ENCODE assay signal across 8 cellular contexts in genomic region chr15:22895465-22896190, GRCh38. TPM values are rescaled to one million over a fixed set of nuclear protein-coding genes. Genes with fewer than 3 reads are reported as not detected.
DNase-seq lines count a peak whose midpoint lies in the region; ATAC-seq and TF ChIP-seq lines count a peak whose summit lies in the region.

No MANE protein-coding gene starts in this region.

- H3K27me3 Mint-ChIP-seq in activated CD4-positive, alpha-beta T cell treated with anti-CD3 and anti-CD28 coated beads, Interleukin-2, amount 10 ng/mL, durations not matched to agents 7 days and 5 days, result no peaks in the 10 kb centered on the region

- CTCF ChIA-PET in HCT116 (lab: Charles Lee), result no interaction called here
- CTCF ChIA-PET in activated CD4-positive, alpha-beta T cell treated with anti-CD3 and anti-CD28 coated beads, Interleukin-2, amount 10 ng/mL, durations not matched to agents 7 days and 5 days (lab: Charles Lee), result interaction anchor here (0.9 to 1.5 kb wide), 2 partner anchors 28 to 144 kb away, joined by 3 read pairs; partner anchors contain the start of gene TUBGCP5

- H3K4me1 ChIP-seq in HCT116 (ENCODE audit: control insufficient read depth in 1 of 2, insufficient read depth in 2 of 2, low read length in 2 of 2), result peaks cover 14 to 23% of the 10 kb centered on the region in 2 experiments
- no peaks in the 10 kb centered on the region for H3K4me1 ChIP-seq in effector memory CD4-positive, alpha-beta T cell (ENCODE audit: control insufficient read depth, insufficient read depth, low read length, poor library complexity, severe bottlenecking)

- BruUV-seq in HCT116 (replicated peaks; lab: Mats Ljungman, UMichigan), result no TSS peak

- TF ChIP-seq CTCF in HCT116 (IDR thresholded peaks at IDR 0.05 in 2 of 3, conservative IDR thresholded peaks at IDR 0.05 in 1 of 3; ENCODE audit: borderline replicate concordance in 1 of 3, insufficient read depth in 1 of 3, low read depth in 2 of 3, low read length in 2 of 3) (no peak), omental fat pad (IDR thresholded peaks at IDR 0.05) (no peak)

- H3K4me2 ChIP-seq in HCT116 (ENCODE audit: low read length), result peak overlapping the region; percentile 56

- peak; percentile 77 for DNase-seq in HCT116 (ENCODE audit: low read depth, low spot score)
- DNase-seq in RPMI7951 (ENCODE audit: low read depth), result peak; percentile 90
- peak; percentile 95 for DNase-seq in kidney tubule cell (ENCODE audit: low spot score)
- no peak for DNase-seq in effector memory CD4-positive, alpha-beta T cell
- DNase-seq in middle frontal gyrus (ENCODE audit: extremely low spot score, low spot score), result no peak
- DNase-seq in omental fat pad (ENCODE audit: low spot score), result no peak
- no peak for DNase-seq in activated CD4-positive, alpha-beta T cell treated with anti-CD3 and anti-CD28 coated beads, Interleukin-2, amount 10 ng/mL, durations not matched to agents 7 days and 5 days

- H4K20me1 ChIP-seq in HCT116 (ENCODE audit: insufficient read depth), result no peaks in the 10 kb centered on the region

- H3K27ac ChIP-seq in HCT116 (ENCODE audit: low read depth, low read length), result peak overlapping the region; percentile 54
- no peak overlapping the region for H3K27ac ChIP-seq in effector memory CD4-positive, alpha-beta T cell (ENCODE audit: insufficient read depth, low read length, poor library complexity, severe bottlenecking)

- intact Hi-C loops in HCT116 (cut with micrococcal nuclease), result loop anchor here (5.0 kb wide), 1 partner anchor 87 kb away; the partner anchor contains the start of gene CYFIP1

- no peak for TF ChIP-seq POLR2A in HCT116 (IDR thresholded peaks at IDR 0.05; ENCODE audit: borderline replicate concordance, extremely low read depth, insufficient read depth, insufficient read length)

- H3K79me2 ChIP-seq in HCT116 (ENCODE audit: insufficient read depth, low read length), result no peaks in the 10 kb centered on the region

- ATAC-seq in GM18519 (IDR thresholded peaks at IDR 0.05; ENCODE audit: low FRiP score, unreplicated experiment) (peak; percentile 67), HCT116 (peak; percentile 95), omental fat pad (ENCODE audit: low FRiP score) (no peak)

- no peaks in the 10 kb centered on the region for H3K9me2 ChIP-seq in HCT116 (ENCODE audit: insufficient read depth)

- peaks cover 4% of the 10 kb centered on the region for H3K4me1 Mint-ChIP-seq in activated CD4-positive, alpha-beta T cell treated with anti-CD3 and anti-CD28 coated beads, Interleukin-2, amount 10 ng/mL, durations not matched to agents 7 days and 5 days

- no peak for TF ChIP-seq RAD21 in HCT116 (IDR thresholded peaks at IDR 0.05; ENCODE audit: low read depth)

- no peak overlapping the region for H3K4me3 Mint-ChIP-seq in activated CD4-positive, alpha-beta T cell treated with anti-CD3 and anti-CD28 coated beads, Interleukin-2, amount 10 ng/mL, durations not matched to agents 7 days and 5 days

- H3K4me3 ChIP-seq in HCT116 (replicated peaks in 1 of 2; ENCODE audit: low read depth in 1 of 2, low read length in 2 of 2), result no peak overlapping the region; a peak in 1 of 4 replicates
- H3K4me3 ChIP-seq in effector memory CD4-positive, alpha-beta T cell (ENCODE audit: insufficient read depth, low read depth, low read length, poor library complexity, severe bottlenecking), result no peak overlapping the region

- H3K27me3 ChIP-seq in HCT116 (ENCODE audit: insufficient read depth, low read length), result no peaks in the 10 kb centered on the region
- no peaks in the 10 kb centered on the region for H3K27me3 ChIP-seq in effector memory CD4-positive, alpha-beta T cell (replicated peaks; ENCODE audit: control insufficient read depth, insufficient read depth, low read length, poor library complexity, severe bottlenecking)

- no peak overlapping the region for H3K27ac Mint-ChIP-seq in activated CD4-positive, alpha-beta T cell treated with anti-CD3 and anti-CD28 coated beads, Interleukin-2, amount 10 ng/mL, durations not matched to agents 7 days and 5 days

- no peaks in the 10 kb centered on the region for H3K9me3 Mint-ChIP-seq in activated CD4-positive, alpha-beta T cell treated with anti-CD3 and anti-CD28 coated beads, Interleukin-2, amount 10 ng/mL, durations not matched to agents 7 days and 5 days

- peaks cover 7 to 13% of the 10 kb centered on the region in 2 experiments; a peak in 2 of 4 replicates for H3K36me3 ChIP-seq in HCT116 (ENCODE audit: control insufficient read depth in 1 of 2, insufficient read depth in 2 of 2, low read length in 2 of 2)
- no peaks in the 10 kb centered on the region for H3K36me3 ChIP-seq in effector memory CD4-positive, alpha-beta T cell (ENCODE audit: control insufficient read depth, insufficient read depth, low read length)

- no peak overlapping the region for H2AFZ ChIP-seq in HCT116 (ENCODE audit: low read depth, low read length, poor library complexity, severe bottlenecking)

- peak overlapping the region; percentile 11; the same call in 1 of the 2 replicates for H3K9ac ChIP-seq in HCT116 (ENCODE audit: low read length)

- POLR2A ChIA-PET in HCT116 (lab: Charles Lee), result no interaction called here
- POLR2A ChIA-PET in activated CD4-positive, alpha-beta T cell treated with anti-CD3 and anti-CD28 coated beads, Interleukin-2, amount 10 ng/mL, durations not matched to agents 7 days and 5 days (lab: Charles Lee), result no interaction called here

- H3K36me3 Mint-ChIP-seq in activated CD4-positive, alpha-beta T cell treated with anti-CD3 and anti-CD28 coated beads, Interleukin-2, amount 10 ng/mL, durations not matched to agents 7 days and 5 days (ENCODE audit: low read depth), result peaks cover 2% of the 10 kb centered on the region

- RAD21 ChIA-PET in HCT116 (lab: Charles Lee; ENCODE audit: low non-redundant PET in 1 of 2, low total read pairs in 2 of 2, uncharacterized antibody in 2 of 2, unreplicated experiment in 2 of 2), result no interaction called here

- H3K9me3 ChIP-seq in HCT116 (ENCODE audit: control insufficient read depth in 1 of 2, insufficient read depth in 1 of 2, low read depth in 1 of 2, low read length in 2 of 2), result no peaks in the 10 kb centered on the region
- no peaks in the 10 kb centered on the region for H3K9me3 ChIP-seq in effector memory CD4-positive, alpha-beta T cell (ENCODE audit: control insufficient read depth, low read length)

TF ChIP-seq in HCT116, 20 proteins besides CTCF, POLR2A, EP300 and RAD21 (continues in another document):
- TF ChIP-seq CBX3 (IDR thresholded peaks at IDR 0.05; ENCODE audit: low read depth) (no peak), TCF7L2 (IDR thresholded peaks at IDR 0.05; ENCODE audit: borderline replicate concordance, extremely low read depth, insufficient read depth, insufficient read length) (no peak), EGR1 (IDR thresholded peaks at IDR 0.05; ENCODE audit: low read depth) (no peak), FOSL1 (IDR thresholded peaks at IDR 0.05; ENCODE audit: low read depth) (peak; percentile 64), JUND (IDR thresholded peaks at IDR 0.05) (peak; percentile 65), REST (IDR thresholded peaks at IDR 0.05; ENCODE audit: low read depth) (no peak), SIN3A (IDR thresholded peaks at IDR 0.05; ENCODE audit: low read depth) (peak; percentile 56; the same call in 1 of the 2 replicates), SP1 (IDR thresholded peaks at IDR 0.05; ENCODE audit: low read depth) (peak; percentile 70; the same call in 1 of the 2 replicates), ELF1 (IDR thresholded peaks at IDR 0.05; ENCODE audit: borderline replicate concordance, low read depth) (no peak), MAX (IDR thresholded peaks at IDR 0.05) (peak; percentile 58; the same call in 1 of the 2 replicates), EZH2phosphoT487 (IDR thresholded peaks at IDR 0.05; ENCODE audit: borderline replicate concordance) (no peak)

RNA-seq across cellular contexts. Expression of gene NIPA2, which starts 57.2 kb away (rescaled TPM):
- total RNA-seq in HCT116 (2021; ENCODE audit: unreplicated experiment) (54.4 TPM), omental fat pad (10 to 100 TPM; 37.3 to 67.5 (median 45.2) TPM)
- polyA plus RNA-seq in HCT116 (2012), result 19.2 and 23.8 TPM in 2 replicates
- 130 and 135 TPM in 2 replicates for total RNA-seq in RPMI7951 (2014; rRNA removed; shearing (Covaris generic))
- total RNA-seq in activated CD4-positive, alpha-beta T cell treated with anti-CD3 and anti-CD28 coated beads, Interleukin-2, amount 10 ng/mL, durations not matched to agents 7 days and 5 days, result 10 to 100 TPM; 39.5 to 48.5 TPM

Comparison
In these comparisons a context has a peak if more than half of its experiments do, and no peak if none do; other contexts are left out.
1. DNase-seq: peak in HCT116 (single experiment), RPMI7951 (single experiment) and kidney tubule cell (single experiment); none in effector memory CD4-positive, alpha-beta T cell (0 of 3), middle frontal gyrus (single experiment), omental fat pad (single experiment) and activated CD4-positive, alpha-beta T cell treated with anti-CD3 and anti-CD28 coated beads, Interleukin-2, amount 10 ng/mL, durations not matched to agents 7 days and 5 days (single experiment).